Comparison of ENCODE assay signal across 10 cellular contexts in the genomic region with DNA sequence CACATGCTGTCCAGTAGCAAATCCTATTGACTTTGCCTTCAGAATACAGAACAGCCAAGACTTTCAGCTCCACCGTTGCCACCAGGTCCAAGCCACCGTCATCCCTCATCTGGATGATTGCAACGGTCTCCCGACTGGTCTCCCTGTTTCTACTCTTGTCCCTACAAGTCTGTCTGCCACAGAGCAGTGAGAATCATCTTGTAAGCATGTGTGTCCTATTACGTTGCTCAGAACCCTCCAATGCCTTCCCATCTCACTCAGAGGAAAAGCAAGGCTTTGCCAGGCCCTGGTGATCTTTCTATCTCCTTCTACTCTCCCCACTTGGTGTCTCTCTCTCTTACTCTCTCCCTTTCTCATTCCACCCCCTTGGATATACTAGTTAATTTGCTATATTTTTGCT.
"Had no signal": no experiment of that assay in that cellular context is flagged by ENCODE, and none has a peak within 500 bp of the region (broad histone marks: within the 10 kb centered on the region; RNA-seq: fewer than 3 reads in every experiment).

No MANE protein-coding gene starts in this region.

- H2AFZ ChIP-seq: GM23248 had no signal

- H3K36me3 ChIP-seq: HAP-1 had no signal

- H3K27ac Mint-ChIP-seq: HFFc6 had no signal

- H3K4me1 ChIP-seq: HAP-1 had no signal

- H3K4me3 ChIP-seq: GM23248, HAP-1, K562 had no signal

- ATAC-seq: HCT116, K562 had no signal

- H3K4me3 Mint-ChIP-seq: HFFc6 had no signal

- H3K9me3 ChIP-seq: HAP-1 had no signal

- FAIRE-seq: K562 had no signal

- H3K9ac ChIP-seq: GM23248 had no signal

- H3K27ac ChIP-seq: GM23248, HL-60 had no signal

- H3K9me3 Mint-ChIP-seq: HFFc6 had no signal

- DNase-seq: GM23248, GOT3, H7, HFFc6, IMR-90, KG1 had no signal
